Comparison of ENCODE assay signal across 2 cellular contexts in the genomic region with DNA sequence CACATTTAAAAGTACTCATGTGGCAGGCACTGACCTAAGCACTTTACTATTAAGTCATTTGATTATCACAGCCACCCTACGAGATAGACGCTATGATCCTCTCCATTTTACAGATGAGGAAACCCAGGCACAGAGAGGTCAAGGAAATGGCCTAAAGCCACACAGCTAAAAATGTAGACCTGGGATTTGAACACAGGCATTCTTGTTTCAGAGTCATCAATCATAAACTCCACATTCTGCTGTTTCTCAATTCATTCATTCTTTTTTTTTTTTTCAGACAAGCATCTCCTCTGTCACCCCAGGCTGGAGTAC.
TF ChIP-seq lines count a peak whose summit lies in the region.

No MANE protein-coding gene starts in this region.

TF ChIP-seq in GM23338, 12 proteins besides CTCF, POLR2A, EP300 and RAD21 (continued from another document):
- TF ChIP-seq, protein P1, sequence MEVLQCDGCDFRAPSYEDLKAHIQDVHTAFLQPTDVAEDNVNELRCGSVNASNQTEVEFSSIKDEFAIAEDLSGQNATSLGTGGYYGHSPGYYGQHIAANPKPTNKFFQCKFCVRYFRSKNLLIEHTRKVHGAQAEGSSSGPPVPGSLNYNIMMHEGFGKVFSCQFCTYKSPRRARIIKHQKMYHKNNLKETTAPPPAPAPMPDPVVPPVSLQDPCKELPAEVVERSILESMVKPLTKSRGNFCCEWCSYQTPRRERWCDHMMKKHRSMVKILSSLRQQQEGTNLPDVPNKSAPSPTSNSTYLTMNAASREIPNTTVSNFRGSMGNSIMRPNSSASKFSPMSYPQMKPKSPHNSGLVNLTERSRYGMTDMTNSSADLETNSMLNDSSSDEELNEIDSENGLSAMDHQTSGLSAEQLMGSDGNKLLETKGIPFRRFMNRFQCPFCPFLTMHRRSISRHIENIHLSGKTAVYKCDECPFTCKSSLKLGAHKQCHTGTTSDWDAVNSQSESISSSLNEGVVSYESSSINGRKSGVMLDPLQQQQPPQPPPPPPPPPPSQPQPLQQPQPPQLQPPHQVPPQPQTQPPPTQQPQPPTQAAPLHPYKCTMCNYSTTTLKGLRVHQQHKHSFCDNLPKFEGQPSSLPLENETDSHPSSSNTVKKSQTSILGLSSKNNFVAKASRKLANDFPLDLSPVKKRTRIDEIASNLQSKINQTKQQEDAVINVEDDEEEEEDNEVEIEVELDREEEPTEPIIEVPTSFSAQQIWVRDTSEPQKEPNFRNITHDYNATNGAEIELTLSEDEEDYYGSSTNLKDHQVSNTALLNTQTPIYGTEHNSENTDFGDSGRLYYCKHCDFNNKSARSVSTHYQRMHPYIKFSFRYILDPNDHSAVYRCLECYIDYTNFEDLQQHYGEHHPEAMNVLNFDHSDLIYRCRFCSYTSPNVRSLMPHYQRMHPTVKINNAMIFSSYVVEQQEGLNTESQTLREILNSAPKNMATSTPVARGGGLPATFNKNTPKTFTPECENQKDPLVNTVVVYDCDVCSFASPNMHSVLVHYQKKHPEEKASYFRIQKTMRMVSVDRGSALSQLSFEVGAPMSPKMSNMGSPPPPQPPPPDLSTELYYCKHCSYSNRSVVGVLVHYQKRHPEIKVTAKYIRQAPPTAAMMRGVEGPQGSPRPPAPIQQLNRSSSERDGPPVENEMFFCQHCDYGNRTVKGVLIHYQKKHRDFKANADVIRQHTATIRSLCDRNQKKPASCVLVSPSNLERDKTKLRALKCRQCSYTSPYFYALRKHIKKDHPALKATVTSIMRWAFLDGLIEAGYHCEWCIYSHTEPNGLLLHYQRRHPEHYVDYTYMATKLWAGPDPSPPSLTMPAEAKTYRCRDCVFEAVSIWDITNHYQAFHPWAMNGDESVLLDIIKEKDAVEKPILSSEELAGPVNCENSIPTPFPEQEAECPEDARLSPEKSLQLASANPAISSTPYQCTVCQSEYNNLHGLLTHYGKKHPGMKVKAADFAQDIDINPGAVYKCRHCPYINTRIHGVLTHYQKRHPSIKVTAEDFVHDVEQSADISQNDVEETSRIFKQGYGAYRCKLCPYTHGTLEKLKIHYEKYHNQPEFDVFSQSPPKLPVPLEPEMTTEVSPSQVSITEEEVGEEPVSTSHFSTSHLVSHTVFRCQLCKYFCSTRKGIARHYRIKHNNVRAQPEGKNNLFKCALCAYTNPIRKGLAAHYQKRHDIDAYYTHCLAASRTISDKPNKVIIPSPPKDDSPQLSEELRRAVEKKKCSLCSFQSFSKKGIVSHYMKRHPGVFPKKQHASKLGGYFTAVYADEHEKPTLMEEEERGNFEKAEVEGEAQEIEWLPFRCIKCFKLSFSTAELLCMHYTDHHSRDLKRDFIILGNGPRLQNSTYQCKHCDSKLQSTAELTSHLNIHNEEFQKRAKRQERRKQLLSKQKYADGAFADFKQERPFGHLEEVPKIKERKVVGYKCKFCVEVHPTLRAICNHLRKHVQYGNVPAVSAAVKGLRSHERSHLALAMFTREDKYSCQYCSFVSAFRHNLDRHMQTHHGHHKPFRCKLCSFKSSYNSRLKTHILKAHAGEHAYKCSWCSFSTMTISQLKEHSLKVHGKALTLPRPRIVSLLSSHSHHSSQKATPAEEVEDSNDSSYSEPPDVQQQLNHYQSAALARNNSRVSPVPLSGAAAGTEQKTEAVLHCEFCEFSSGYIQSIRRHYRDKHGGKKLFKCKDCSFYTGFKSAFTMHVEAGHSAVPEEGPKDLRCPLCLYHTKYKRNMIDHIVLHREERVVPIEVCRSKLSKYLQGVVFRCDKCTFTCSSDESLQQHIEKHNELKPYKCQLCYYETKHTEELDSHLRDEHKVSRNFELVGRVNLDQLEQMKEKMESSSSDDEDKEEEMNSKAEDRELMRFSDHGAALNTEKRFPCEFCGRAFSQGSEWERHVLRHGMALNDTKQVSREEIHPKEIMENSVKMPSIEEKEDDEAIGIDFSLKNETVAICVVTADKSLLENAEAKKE (CRISPR knock-in tag; IDR thresholded peaks at IDR 0.05) = no peak
- TF ChIP-seq EZH2 (IDR thresholded peaks at IDR 0.05; ENCODE audit: low read depth, unreplicated experiment) (no peak), ZNF114 (CRISPR knock-in tag; IDR thresholded peaks at IDR 0.05) (no peak), REST (IDR thresholded peaks at IDR 0.05; ENCODE audit: unreplicated experiment) (no peak), POLR2AphosphoS5 (IDR thresholded peaks at IDR 0.05; ENCODE audit: low read depth) (no peak), NANOG (IDR thresholded peaks at IDR 0.05; ENCODE audit: borderline replicate concordance) (no peak), EZH2phosphoT487 (IDR thresholded peaks at IDR 0.05; ENCODE audit: unreplicated experiment) (no peak), STAT1 (IDR thresholded peaks at IDR 0.05; ENCODE audit: unreplicated experiment) (no peak), CREB1 (CRISPR knock-in tag; IDR thresholded peaks at IDR 0.05; ENCODE audit: low read depth) (no peak)
- TF ChIP-seq, protein P2, sequence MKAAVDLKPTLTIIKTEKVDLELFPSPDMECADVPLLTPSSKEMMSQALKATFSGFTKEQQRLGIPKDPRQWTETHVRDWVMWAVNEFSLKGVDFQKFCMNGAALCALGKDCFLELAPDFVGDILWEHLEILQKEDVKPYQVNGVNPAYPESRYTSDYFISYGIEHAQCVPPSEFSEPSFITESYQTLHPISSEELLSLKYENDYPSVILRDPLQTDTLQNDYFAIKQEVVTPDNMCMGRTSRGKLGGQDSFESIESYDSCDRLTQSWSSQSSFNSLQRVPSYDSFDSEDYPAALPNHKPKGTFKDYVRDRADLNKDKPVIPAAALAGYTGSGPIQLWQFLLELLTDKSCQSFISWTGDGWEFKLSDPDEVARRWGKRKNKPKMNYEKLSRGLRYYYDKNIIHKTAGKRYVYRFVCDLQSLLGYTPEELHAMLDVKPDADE (IDR thresholded peaks at IDR 0.05) = no peak

TF ChIP-seq in liver, 16 proteins besides CTCF, POLR2A, EP300 and RAD21 (continued from another document):
- TF ChIP-seq, protein P3, sequence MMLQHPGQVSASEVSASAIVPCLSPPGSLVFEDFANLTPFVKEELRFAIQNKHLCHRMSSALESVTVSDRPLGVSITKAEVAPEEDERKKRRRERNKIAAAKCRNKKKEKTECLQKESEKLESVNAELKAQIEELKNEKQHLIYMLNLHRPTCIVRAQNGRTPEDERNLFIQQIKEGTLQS (IDR thresholded peaks at IDR 0.05) = no peak
- TF ChIP-seq TAF1 (conservative IDR thresholded peaks at IDR 0.05) (no peak), FOXA1 (IDR thresholded peaks at IDR 0.05) (no peak), ZBTB33 (IDR thresholded peaks at IDR 0.05) (no peak), SP1 (IDR thresholded peaks at IDR 0.05) (no peak), EGR1 (IDR thresholded peaks at IDR 0.05; ENCODE audit: low read depth in 2 of 2) (no peak), FOXA2 (IDR thresholded peaks at IDR 0.05) (no peak), NR2F2 (IDR thresholded peaks at IDR 0.05) (no peak), RXRA (IDR thresholded peaks at IDR 0.05) (no peak)
